In the genomic region with DNA sequence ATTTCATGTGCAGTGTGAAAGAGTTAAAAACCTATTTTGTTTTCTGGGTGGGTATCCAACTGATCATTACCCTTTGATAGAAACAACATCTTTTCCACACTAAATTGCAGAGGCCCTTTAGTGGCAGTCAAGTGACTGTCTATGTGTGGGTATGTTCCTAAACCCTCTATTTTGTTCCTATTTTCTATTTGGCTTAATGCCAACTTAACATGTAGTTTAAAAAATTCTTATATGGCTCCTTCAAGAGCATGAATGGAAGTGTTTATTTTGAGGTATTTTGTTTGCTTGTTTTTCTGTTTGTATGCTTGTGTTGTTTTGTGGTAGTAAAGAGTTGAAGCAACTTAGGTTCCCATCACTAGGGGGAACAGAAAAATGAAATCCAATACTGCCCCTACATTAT, we compare ENCODE assay signal across 9 cellular contexts. TPM values are rescaled to one million over a fixed set of nuclear protein-coding genes. Genes with fewer than 3 reads are reported as not detected.
"Had no signal": no experiment of that assay in that cellular context is flagged by ENCODE, and none has a peak within 500 bp of the region (broad histone marks: within the 10 kb centered on the region; RNA-seq: fewer than 3 reads in every experiment).

No MANE protein-coding gene starts in this region.

- ATAC-seq: GM12878 had no signal

- FAIRE-seq: G401.6, GM12878, GM12891, GM12892, GM18507, GM19239 had no signal

- H3K4me3 ChIP-seq: GM12878 had no signal

- DNase-seq: GDM1, GF-D8 had no signal

RNA-seq across cellular contexts. Expression of gene TREM1, which starts 19.9 kb away (rescaled TPM):
- total RNA-seq: G401 had no signal

RNA-seq across cellular contexts. Expression of gene TREML4, which starts 38.4 kb away (rescaled TPM):
- total RNA-seq: G401, GM12878 had no signal
- polyA plus RNA-seq: GM12878 had no signal
